Comparison of ENCODE assay signal across 32 cellular contexts in genomic region chr14:90161129-90161528, GRCh38.
A peak's percentile ranks its signal among the peaks of the same experiment; 100 is the strongest.
DNase-seq lines count a peak whose midpoint lies in the region; ATAC-seq and TF ChIP-seq lines count a peak whose summit lies in the region.
"Had no signal": no experiment of that assay in that cellular context is flagged by ENCODE, and none has a peak within 500 bp of the region (broad histone marks: within the 10 kb centered on the region; RNA-seq: fewer than 3 reads in every experiment).

No MANE protein-coding gene starts in this region.

- peak in 1 of 2 experiments; percentile 62; a peak in 1 of 4 replicates for TF ChIP-seq EP300 in SK-N-SH (IDR thresholded peaks at IDR 0.05; ENCODE audit: borderline replicate concordance in 1 of 2, low read depth in 1 of 2, low read length in 1 of 2)

- H3K27ac ChIP-seq in SK-N-SH (ENCODE audit: low read depth in 2 of 2, low read length in 1 of 2), result peak overlapping the region in 1 of 2 experiments; percentile 61; a peak in 2 of 4 replicates
- H3K27ac ChIP-seq in angular gyrus (ENCODE audit: low read depth, low read length), result peak overlapping the region; percentile 22
- H3K27ac ChIP-seq: 22Rv1; A549; BLaER1; BLaER1 treated with 17β-estradiol and CSF1 and Interleukin-3, amounts not matched to agents 10 nM and 100 nM; C4-2B had no signal

- TF ChIP-seq RAD21 in SK-N-SH (IDR thresholded peaks at IDR 0.05; ENCODE audit: low read length), result no peak; the same call in 1 of the 2 replicates

- H3K9me3 ChIP-seq in SK-N-SH, result no peaks in the 10 kb centered on the region
- no peaks in the 10 kb centered on the region for H3K9me3 ChIP-seq in BE2C
- H3K9me3 ChIP-seq: A549 had no signal

- no peaks in the 10 kb centered on the region; the same call in 1 of the 2 replicates for H3K27me3 ChIP-seq in SK-N-SH (ENCODE audit: insufficient read depth)
- H3K27me3 ChIP-seq in BE2C, result no peaks in the 10 kb centered on the region
- H3K27me3 ChIP-seq: BLaER1; BLaER1 treated with 17β-estradiol and CSF1 and Interleukin-3, amounts not matched to agents 10 nM and 100 nM had no signal

- no peak overlapping the region for H2AFZ ChIP-seq in SK-N-SH (ENCODE audit: low read depth)

- H3K4me3 ChIP-seq in SK-N-SH (ENCODE audit: low read depth in 2 of 2, low read length in 1 of 2) (no peak overlapping the region), BE2C (ENCODE audit: low read depth, low read length) (no peak overlapping the region)
- H3K4me3 ChIP-seq: A549; BLaER1; BLaER1 treated with 17β-estradiol and CSF1 and Interleukin-3, amounts not matched to agents 10 nM and 100 nM had no signal

- POLR2A ChIA-PET in SK-N-SH (lab: Yijun Ruan, JAX), result no interaction called here

- H3K36me3 ChIP-seq in SK-N-SH (replicated peaks in 1 of 2; ENCODE audit: control insufficient read depth in 1 of 2, insufficient read depth in 2 of 2, low read length in 1 of 2), result no peaks in the 10 kb centered on the region
- no peaks in the 10 kb centered on the region for H3K36me3 ChIP-seq in BE2C
- H3K36me3 ChIP-seq: BLaER1 had no signal

- TF ChIP-seq CTCF in SK-N-SH (IDR thresholded peaks at IDR 0.05), result no peak
- no peak for TF ChIP-seq CTCF in BE2C (IDR thresholded peaks at IDR 0.05; ENCODE audit: low read depth, low read length)

- ATAC-seq in SK-N-SH treated with all-trans-retinoic acid at 6 μM for 48 hours (no peak), GM18511 (IDR thresholded peaks at IDR 0.05; ENCODE audit: unreplicated experiment) (no peak), HG02938 (IDR thresholded peaks at IDR 0.05; ENCODE audit: unreplicated experiment) (no peak)
- ATAC-seq: A549; CD8-positive, alpha-beta T cell had no signal

- H3K4me2 ChIP-seq in SK-N-SH, result no peak overlapping the region
- H3K4me2 ChIP-seq: A549; BLaER1; BLaER1 treated with 17β-estradiol and CSF1 and Interleukin-3, amounts not matched to agents 10 nM and 100 nM had no signal

- H3K4me1 ChIP-seq in SK-N-SH (ENCODE audit: control insufficient read depth in 1 of 2, insufficient read depth in 2 of 2, low read depth in 1 of 2, low read length in 1 of 2) (peaks cover 0 to 31% of the 10 kb centered on the region in 2 experiments; a peak in 2 of 4 replicates), BE2C (peaks cover 26% of the 10 kb centered on the region)
- H3K4me1 ChIP-seq: A549, BLaER1, Caco-2 had no signal

- no peaks in the 10 kb centered on the region for H4K20me1 ChIP-seq in SK-N-SH (ENCODE audit: insufficient read depth)
- H4K20me1 ChIP-seq: BLaER1 had no signal

- CTCF ChIA-PET in SK-N-SH (lab: Yijun Ruan, JAX), result interaction anchor here (1.1 kb wide), 1 partner anchor 10 kb away, joined by 3 read pairs; no protein-coding TSS in a partner anchor

- no peaks in the 10 kb centered on the region for H3K9me2 ChIP-seq in SK-N-SH

- 48% methylated on average over 3 of the region's 3 CpGs for WGBS in SK-N-SH (ENCODE audit: low lambda C conversion rate)

- H3K9ac ChIP-seq in SK-N-SH, result no peak overlapping the region
- H3K9ac ChIP-seq: BLaER1; BLaER1 treated with 17β-estradiol and CSF1 and Interleukin-3, amounts not matched to agents 10 nM and 100 nM had no signal

- no peaks in the 10 kb centered on the region for H3K79me2 ChIP-seq in SK-N-SH (ENCODE audit: insufficient read depth)

- H3F3A ChIP-seq in SK-N-SH (replicated peaks; ENCODE audit: insufficient read depth), result no peaks in the 10 kb centered on the region

- DNase-seq in SK-N-SH (peak; percentile 27), BE2C (peak; percentile 32), superior temporal gyrus (ENCODE audit: extremely low spot score) (peak; percentile 9), NCI-H510A (lab: John Stamatoyannopoulos, UW) (no peak)
- DNase-seq: 8988T; ACHN; AML-193; C1 segment of cervical spinal cord; Caco-2; Calu3; CD4-positive, alpha-beta memory T cell; CD4-positive, alpha-beta T cell; CD4-positive, CD25-positive, alpha-beta regulatory T cell; CD8-positive, alpha-beta memory T cell; CD8-positive, alpha-beta T cell; COR-L47; DMS 273 treated with DMSO at 0.1 percent for 48 hours; DMS153; DMS53; DMS79; DMS79 treated with DMSO at 0.1 percent for 48 hours; DND-41; EL had no signal

TF ChIP-seq in SK-N-SH, 30 proteins besides CTCF, POLR2A, EP300 and RAD21 (continues in another document):
- peak; percentile 67 for TF ChIP-seq RCOR1 (IDR thresholded peaks at IDR 0.05; ENCODE audit: low read length)
- TF ChIP-seq GABPA (IDR thresholded peaks at IDR 0.05; ENCODE audit: low read depth), result no peak
- TF ChIP-seq NFIC (IDR thresholded peaks at IDR 0.05; ENCODE audit: borderline replicate concordance), result no peak
- no peak for TF ChIP-seq RFX5 (IDR thresholded peaks at IDR 0.05; ENCODE audit: low read length)
- TF ChIP-seq, protein P1, sequence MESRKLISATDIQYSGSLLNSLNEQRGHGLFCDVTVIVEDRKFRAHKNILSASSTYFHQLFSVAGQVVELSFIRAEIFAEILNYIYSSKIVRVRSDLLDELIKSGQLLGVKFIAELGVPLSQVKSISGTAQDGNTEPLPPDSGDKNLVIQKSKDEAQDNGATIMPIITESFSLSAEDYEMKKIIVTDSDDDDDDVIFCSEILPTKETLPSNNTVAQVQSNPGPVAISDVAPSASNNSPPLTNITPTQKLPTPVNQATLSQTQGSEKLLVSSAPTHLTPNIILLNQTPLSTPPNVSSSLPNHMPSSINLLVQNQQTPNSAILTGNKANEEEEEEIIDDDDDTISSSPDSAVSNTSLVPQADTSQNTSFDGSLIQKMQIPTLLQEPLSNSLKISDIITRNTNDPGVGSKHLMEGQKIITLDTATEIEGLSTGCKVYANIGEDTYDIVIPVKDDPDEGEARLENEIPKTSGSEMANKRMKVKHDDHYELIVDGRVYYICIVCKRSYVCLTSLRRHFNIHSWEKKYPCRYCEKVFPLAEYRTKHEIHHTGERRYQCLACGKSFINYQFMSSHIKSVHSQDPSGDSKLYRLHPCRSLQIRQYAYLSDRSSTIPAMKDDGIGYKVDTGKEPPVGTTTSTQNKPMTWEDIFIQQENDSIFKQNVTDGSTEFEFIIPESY (IDR thresholded peaks at IDR 0.05; ENCODE audit: borderline replicate concordance, low read depth), result no peak
- no peak for TF ChIP-seq USF2 (IDR thresholded peaks at IDR 0.05; ENCODE audit: borderline replicate concordance, low read depth, low read length)
- no peak for TF ChIP-seq RXRA (IDR thresholded peaks at IDR 0.05; ENCODE audit: borderline replicate concordance, low read depth)

TF ChIP-seq in SK-N-SH treated with all-trans-retinoic acid at 6 μM for 48 hours, 23 proteins besides CTCF, POLR2A, EP300 and RAD21 (continues in another document):
- TF ChIP-seq GLIS3 (CRISPR knock-in tag; IDR thresholded peaks at IDR 0.05) (no peak), OSR1 (CRISPR knock-in tag; IDR thresholded peaks at IDR 0.05) (no peak), TCF4 (CRISPR knock-in tag; IDR thresholded peaks at IDR 0.05; ENCODE audit: borderline replicate concordance) (no peak), ZNF8 (CRISPR knock-in tag; IDR thresholded peaks at IDR 0.05) (no peak), ZFP30 (CRISPR knock-in tag; IDR thresholded peaks at IDR 0.05) (no peak), ARNTL (CRISPR knock-in tag; IDR thresholded peaks at IDR 0.05; ENCODE audit: borderline replicate concordance, low read depth) (no peak), RARB (CRISPR knock-in tag; IDR thresholded peaks at IDR 0.05) (no peak), TSHZ2 (CRISPR knock-in tag; IDR thresholded peaks at IDR 0.05) (no peak), SNAI2 (CRISPR knock-in tag; IDR thresholded peaks at IDR 0.05) (no peak), ISL1 (CRISPR knock-in tag; IDR thresholded peaks at IDR 0.05) (no peak)
- TF ChIP-seq, protein P2, sequence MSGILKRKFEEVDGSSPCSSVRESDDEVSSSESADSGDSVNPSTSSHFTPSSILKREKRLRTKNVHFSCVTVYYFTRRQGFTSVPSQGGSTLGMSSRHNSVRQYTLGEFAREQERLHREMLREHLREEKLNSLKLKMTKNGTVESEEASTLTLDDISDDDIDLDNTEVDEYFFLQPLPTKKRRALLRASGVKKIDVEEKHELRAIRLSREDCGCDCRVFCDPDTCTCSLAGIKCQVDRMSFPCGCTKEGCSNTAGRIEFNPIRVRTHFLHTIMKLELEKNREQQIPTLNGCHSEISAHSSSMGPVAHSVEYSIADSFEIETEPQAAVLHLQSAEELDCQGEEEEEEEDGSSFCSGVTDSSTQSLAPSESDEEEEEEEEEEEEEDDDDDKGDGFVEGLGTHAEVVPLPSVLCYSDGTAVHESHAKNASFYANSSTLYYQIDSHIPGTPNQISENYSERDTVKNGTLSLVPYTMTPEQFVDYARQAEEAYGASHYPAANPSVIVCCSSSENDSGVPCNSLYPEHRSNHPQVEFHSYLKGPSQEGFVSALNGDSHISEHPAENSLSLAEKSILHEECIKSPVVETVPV (CRISPR knock-in tag; IDR thresholded peaks at IDR 0.05), result no peak
